Comparison of ENCODE assay signal across 2 cellular contexts in the genomic region with DNA sequence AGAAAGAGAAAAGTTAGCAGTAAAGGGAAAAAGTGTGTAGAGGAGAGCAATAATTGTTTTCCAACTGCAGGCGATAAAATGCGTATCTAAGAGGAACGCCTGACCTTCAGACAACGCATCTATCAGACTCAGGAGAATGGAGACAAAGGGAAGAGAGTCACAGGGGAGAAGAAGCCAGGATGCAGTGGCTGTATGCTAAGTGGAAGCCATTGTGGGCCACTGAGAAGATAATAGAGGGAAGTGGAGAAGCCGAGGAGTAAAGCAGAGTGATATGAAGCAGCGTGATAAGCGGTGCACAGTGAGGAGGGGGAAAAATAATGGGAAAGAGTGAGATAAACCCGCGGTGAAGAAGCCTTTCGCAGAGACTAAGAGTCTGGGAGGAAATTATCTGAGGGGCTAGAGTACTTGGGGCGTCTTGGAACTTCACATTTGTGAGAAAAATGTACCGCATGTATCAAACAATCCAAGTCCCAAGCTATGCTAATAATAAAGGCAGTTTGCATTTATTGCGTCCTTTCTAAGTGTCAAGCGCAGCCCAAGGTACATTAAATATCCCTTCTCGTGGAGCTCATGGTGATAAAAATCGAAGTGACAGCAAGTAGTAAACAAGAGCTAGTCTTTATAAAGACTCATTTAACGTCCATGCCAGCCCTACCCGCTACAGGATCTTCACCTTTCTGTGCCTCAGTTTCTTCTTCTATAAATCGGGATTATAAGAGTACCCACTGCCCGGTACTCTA.
TF ChIP-seq lines count a peak whose summit lies in the region.

No MANE protein-coding gene starts in this region.

TF ChIP-seq in WTC11, 78 proteins besides CTCF, POLR2A, EP300 and RAD21 (continued from another document):
- TF ChIP-seq ZNF512 (CRISPR knock-in tag; IDR thresholded peaks at IDR 0.05; ENCODE audit: borderline replicate concordance) (no peak), OVOL2 (CRISPR knock-in tag; IDR thresholded peaks at IDR 0.05; ENCODE audit: borderline replicate concordance) (no peak)

TF ChIP-seq in liver, 16 proteins besides CTCF, POLR2A, EP300 and RAD21 (continued from another document):
- TF ChIP-seq, protein P1, sequence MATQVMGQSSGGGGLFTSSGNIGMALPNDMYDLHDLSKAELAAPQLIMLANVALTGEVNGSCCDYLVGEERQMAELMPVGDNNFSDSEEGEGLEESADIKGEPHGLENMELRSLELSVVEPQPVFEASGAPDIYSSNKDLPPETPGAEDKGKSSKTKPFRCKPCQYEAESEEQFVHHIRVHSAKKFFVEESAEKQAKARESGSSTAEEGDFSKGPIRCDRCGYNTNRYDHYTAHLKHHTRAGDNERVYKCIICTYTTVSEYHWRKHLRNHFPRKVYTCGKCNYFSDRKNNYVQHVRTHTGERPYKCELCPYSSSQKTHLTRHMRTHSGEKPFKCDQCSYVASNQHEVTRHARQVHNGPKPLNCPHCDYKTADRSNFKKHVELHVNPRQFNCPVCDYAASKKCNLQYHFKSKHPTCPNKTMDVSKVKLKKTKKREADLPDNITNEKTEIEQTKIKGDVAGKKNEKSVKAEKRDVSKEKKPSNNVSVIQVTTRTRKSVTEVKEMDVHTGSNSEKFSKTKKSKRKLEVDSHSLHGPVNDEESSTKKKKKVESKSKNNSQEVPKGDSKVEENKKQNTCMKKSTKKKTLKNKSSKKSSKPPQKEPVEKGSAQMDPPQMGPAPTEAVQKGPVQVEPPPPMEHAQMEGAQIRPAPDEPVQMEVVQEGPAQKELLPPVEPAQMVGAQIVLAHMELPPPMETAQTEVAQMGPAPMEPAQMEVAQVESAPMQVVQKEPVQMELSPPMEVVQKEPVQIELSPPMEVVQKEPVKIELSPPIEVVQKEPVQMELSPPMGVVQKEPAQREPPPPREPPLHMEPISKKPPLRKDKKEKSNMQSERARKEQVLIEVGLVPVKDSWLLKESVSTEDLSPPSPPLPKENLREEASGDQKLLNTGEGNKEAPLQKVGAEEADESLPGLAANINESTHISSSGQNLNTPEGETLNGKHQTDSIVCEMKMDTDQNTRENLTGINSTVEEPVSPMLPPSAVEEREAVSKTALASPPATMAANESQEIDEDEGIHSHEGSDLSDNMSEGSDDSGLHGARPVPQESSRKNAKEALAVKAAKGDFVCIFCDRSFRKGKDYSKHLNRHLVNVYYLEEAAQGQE (IDR thresholded peaks at IDR 0.05) = no peak
- TF ChIP-seq HNF4A (conservative IDR thresholded peaks at IDR 0.05) (no peak), HNF4G (IDR thresholded peaks at IDR 0.05) (no peak)
